17 cellular contexts compared by ENCODE assay signal in the genomic region with DNA sequence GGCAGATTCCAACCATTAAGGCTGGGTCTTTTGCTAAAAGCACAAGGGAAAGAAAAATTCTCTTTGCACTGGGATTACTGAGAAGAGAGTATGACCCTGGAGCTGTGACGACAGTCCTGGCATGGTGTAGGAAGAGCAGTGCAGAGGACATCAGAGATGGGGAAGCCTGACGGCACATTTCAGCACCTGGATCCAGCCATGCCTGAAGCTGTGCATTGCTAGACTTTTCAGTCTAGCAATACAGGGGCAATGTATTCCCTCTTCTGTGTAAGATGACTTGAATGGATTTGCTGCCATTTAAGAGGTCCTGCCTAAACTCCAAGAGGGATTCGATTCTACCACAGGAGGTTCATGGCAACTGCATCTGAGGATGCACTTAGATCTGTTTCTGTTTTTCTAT.
"Had no signal": no experiment of that assay in that cellular context is flagged by ENCODE, and none has a peak within 500 bp of the region (broad histone marks: within the 10 kb centered on the region; RNA-seq: fewer than 3 reads in every experiment).

No MANE protein-coding gene starts in this region.

- H3K27me3 Mint-ChIP-seq: activated CD4-positive, alpha-beta T cell treated with anti-CD3 and anti-CD28 coated beads, Interleukin-2, amount 10 ng/mL, durations not matched to agents 7 days and 5 days; activated naive CD4-positive, alpha-beta T cell treated with anti-CD3 and anti-CD28 coated beads, Interleukin-2, amount 50 U/mL, for 24 hours; memory B cell had no signal

- H3K79me2 ChIP-seq: parathyroid adenoma had no signal

- H3K9me3 Mint-ChIP-seq: activated CD4-positive, alpha-beta T cell treated with anti-CD3 and anti-CD28 coated beads, Interleukin-2, amount 10 ng/mL, durations not matched to agents 7 days and 5 days; activated naive CD4-positive, alpha-beta T cell treated with anti-CD3 and anti-CD28 coated beads, Interleukin-2, amount 50 U/mL, for 24 hours; activated T-cell treated with anti-CD3 and anti-CD28 coated beads, Interleukin-2, amount 50 U/mL, for 4 hours; memory B cell had no signal

- H3K4me1 Mint-ChIP-seq: activated CD4-positive, alpha-beta T cell treated with anti-CD3 and anti-CD28 coated beads, Interleukin-2, amount 10 ng/mL, durations not matched to agents 7 days and 5 days had no signal

- DNase-seq: activated CD4-positive, alpha-beta T cell treated with anti-CD3 and anti-CD28 coated beads, Interleukin-2, amount 10 ng/mL, durations not matched to agents 7 days and 5 days; activated CD8-positive, alpha-beta memory T cell treated with anti-CD3 and anti-CD28 coated beads, Interleukin-2, amount 50 U/mL, for 4 hours; activated CD8-positive, alpha-beta T cell treated with anti-CD3 and anti-CD28 coated beads, Interleukin-2, amount 10 ng/mL, durations not matched to agents 7 days and 5 days; activated effector memory CD4-positive, alpha-beta T cell treated with Interleukin-2 at 50 U/mL for 16 hours; activated T-cell treated with anti-CD3 and anti-CD28 coated beads, Interleukin-2, amount 50 U/mL, for 4 hours; foreskin keratinocyte; stimulated activated CD4-positive, alpha-beta T cell treated with anti-CD3 and anti-CD28 coated beads, Interleukin-12 subunit alpha, Interleukin-12 subunit beta, amount 100 ng/mL, for 4 hours; stimulated activated CD4-positive, alpha-beta T cell treated with anti-CD3 and anti-CD28 coated beads, Interleukin-1b, Interleukin-23, amount 100 ng/mL, for 48 hours; stimulated activated naive CD4-positive, alpha-beta T cell; T-helper 1 cell; T-helper 9 cell had no signal

- H2AFZ ChIP-seq: parathyroid adenoma had no signal

- H3K9ac ChIP-seq: parathyroid adenoma had no signal

- H3K27ac ChIP-seq: adrenal gland, foreskin keratinocyte, left lung, parathyroid adenoma had no signal

- H3K4me3 ChIP-seq: adrenal gland, heart left ventricle, left lung had no signal

- H3K4me1 ChIP-seq: adrenal gland, foreskin keratinocyte, left lung, parathyroid adenoma had no signal

- H3K27ac Mint-ChIP-seq: activated CD4-positive, alpha-beta T cell treated with anti-CD3 and anti-CD28 coated beads, Interleukin-2, amount 10 ng/mL, durations not matched to agents 7 days and 5 days; activated CD8-positive, alpha-beta T cell treated with anti-CD3 and anti-CD28 coated beads, Interleukin-2, amount 10 ng/mL, durations not matched to agents 7 days and 5 days; activated naive CD4-positive, alpha-beta T cell treated with anti-CD3 and anti-CD28 coated beads, Interleukin-2, amount 50 U/mL, for 24 hours; memory B cell had no signal

- H3K9me3 ChIP-seq: adrenal gland, heart left ventricle, left lung had no signal

- H3K4me3 Mint-ChIP-seq: activated CD4-positive, alpha-beta T cell treated with anti-CD3 and anti-CD28 coated beads, Interleukin-2, amount 10 ng/mL, durations not matched to agents 7 days and 5 days; activated CD8-positive, alpha-beta T cell treated with anti-CD3 and anti-CD28 coated beads, Interleukin-2, amount 10 ng/mL, durations not matched to agents 7 days and 5 days; activated naive CD4-positive, alpha-beta T cell treated with anti-CD3 and anti-CD28 coated beads, Interleukin-2, amount 50 U/mL, for 24 hours; activated T-cell treated with anti-CD3 and anti-CD28 coated beads, Interleukin-2, amount 50 U/mL, for 4 hours; memory B cell had no signal

- H3K27me3 ChIP-seq: adrenal gland, foreskin keratinocyte, heart left ventricle, left lung had no signal

- ATAC-seq: activated T-cell treated with anti-CD3 and anti-CD28 coated beads, Interleukin-2, amount 50 U/mL, for 4 hours had no signal
